1 cellular context compared by ENCODE assay signal in the genomic region with DNA sequence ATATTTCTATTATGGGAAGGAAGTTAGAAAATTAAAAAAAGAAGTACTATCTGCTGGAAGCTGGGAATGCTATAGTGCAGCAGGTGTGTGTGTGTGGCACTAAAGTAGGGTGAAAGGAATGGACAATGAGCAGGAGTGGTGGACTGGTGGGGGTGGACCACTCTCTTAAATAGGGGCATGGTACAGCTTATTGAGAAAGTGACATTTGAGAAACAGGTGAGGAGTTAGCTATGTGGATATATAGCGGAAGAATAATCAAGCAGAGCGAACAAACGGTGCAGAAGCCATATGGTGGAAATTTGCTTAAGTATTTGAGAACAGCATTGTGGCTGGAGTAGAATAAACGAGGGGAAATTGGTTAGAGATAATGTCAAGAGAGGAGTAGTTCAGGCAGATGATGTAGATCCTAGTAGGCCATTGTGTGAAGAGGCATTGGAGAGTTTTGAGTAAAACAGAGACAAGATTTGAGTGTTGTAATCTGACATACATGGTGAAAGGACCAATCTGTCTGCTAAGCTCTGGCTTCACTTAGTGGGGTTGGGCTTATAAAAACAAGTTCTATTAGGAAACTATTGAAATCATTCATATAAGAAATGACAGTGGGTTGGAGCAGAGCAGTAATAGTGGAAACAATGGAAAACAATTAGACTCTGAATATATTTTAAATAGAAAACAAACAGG.
TF ChIP-seq lines count a peak whose summit lies in the region.

No MANE protein-coding gene starts in this region.

TF ChIP-seq in GM12878, 131 proteins besides CTCF, POLR2A, EP300 and RAD21:
- TF ChIP-seq, protein P1, sequence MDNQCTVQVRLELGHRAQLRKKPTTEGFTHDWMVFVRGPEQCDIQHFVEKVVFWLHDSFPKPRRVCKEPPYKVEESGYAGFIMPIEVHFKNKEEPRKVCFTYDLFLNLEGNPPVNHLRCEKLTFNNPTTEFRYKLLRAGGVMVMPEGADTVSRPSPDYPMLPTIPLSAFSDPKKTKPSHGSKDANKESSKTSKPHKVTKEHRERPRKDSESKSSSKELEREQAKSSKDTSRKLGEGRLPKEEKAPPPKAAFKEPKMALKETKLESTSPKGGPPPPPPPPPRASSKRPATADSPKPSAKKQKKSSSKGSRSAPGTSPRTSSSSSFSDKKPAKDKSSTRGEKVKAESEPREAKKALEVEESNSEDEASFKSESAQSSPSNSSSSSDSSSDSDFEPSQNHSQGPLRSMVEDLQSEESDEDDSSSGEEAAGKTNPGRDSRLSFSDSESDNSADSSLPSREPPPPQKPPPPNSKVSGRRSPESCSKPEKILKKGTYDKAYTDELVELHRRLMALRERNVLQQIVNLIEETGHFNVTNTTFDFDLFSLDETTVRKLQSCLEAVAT (IDR thresholded peaks at IDR 0.05): 0 out of 2 replicates have a peak, but pooled peaks have one; percentile 34
- TF ChIP-seq BRCA1 (IDR thresholded peaks at IDR 0.05; ENCODE audit: low read depth, low read length) (no peak), JUNB (IDR thresholded peaks at IDR 0.05) (peak; percentile 25; the same call in 1 of the 2 replicates), IKZF1 (conservative IDR thresholded peaks at IDR 0.05) (0 out of 2 replicates have a peak, but pooled peaks have one; percentile 19), TAF1 (IDR thresholded peaks at IDR 0.05; ENCODE audit: borderline replicate concordance, low read depth, low read length) (no peak), ASH2L (IDR thresholded peaks at IDR 0.05; ENCODE audit: borderline replicate concordance, low read depth) (no peak), YBX1 (IDR thresholded peaks at IDR 0.05) (no peak), JUND (IDR thresholded peaks at IDR 0.05; ENCODE audit: low read depth, low read length) (no peak), NFIC (IDR thresholded peaks at IDR 0.05; ENCODE audit: low read depth, low read length) (0 out of 2 replicates have a peak, but pooled peaks have one; percentile 32), RUNX3 (IDR thresholded peaks at IDR 0.05; ENCODE audit: low read length) (peak; percentile 3)
